ENCODE assay signal across 9 cellular contexts in the genomic region with DNA sequence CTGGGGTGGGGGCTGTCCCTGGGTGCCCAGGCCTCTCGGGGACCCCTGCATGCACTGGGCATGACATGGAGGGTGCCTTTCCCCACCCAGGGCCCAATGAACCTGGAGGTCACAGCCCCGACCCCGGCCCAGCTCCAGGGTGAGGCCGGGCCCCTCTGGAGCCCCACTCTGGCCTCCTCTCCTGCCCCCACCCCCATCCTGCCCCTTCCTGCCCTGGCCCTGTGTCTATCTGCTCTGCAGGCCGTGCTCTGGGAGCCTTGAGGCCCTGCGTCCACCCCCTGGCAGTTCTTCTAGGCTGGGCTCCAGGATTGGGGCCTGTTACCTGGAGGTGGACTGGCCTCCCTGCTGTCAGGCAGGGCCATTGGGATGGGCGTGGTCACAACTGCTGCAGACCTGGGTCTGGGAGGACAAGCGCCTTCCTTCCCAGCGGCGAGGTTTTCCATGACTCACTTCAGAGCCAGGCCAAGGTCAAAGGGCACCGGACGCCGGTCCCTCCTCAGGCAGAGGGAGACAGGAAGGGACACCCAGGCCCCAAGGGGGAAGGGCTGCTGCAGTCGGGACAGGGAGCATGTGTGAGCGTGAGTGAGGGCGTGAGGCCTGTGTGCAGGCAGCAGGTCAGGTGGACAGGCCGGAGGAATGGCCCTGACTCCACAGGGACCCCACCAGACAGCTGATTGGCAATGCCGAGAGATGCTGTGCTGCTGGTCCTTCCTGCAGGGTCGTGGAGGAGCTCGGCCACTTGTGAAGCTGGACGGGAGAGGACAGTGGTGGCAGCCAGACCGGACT. TPM values are rescaled to one million over a fixed set of nuclear protein-coding genes. Genes with fewer than 3 reads are reported as not detected.
DNase-seq lines count a peak whose midpoint lies in the region; ATAC-seq, FAIRE-seq and TF ChIP-seq lines count a peak whose summit lies in the region.
"Had no signal": no experiment of that assay in that cellular context is flagged by ENCODE, and none has a peak within 500 bp of the region (broad histone marks: within the 10 kb centered on the region; RNA-seq: fewer than 3 reads in every experiment).

No MANE protein-coding gene starts in this region.

- no peak for TF ChIP-seq CTCF in A549 (IDR thresholded peaks at IDR 0.05)
- no peak for TF ChIP-seq CTCF in PC-3 (conservative IDR thresholded peaks at IDR 0.05; ENCODE audit: low read depth, low read length)
- no peak for TF ChIP-seq CTCF in fibroblast of pulmonary artery (IDR thresholded peaks at IDR 0.05; ENCODE audit: low read length, missing control alignments)
- TF ChIP-seq CTCF in D721Med (IDR thresholded peaks at IDR 0.05; ENCODE audit: insufficient read depth, missing control alignments) = no peak

- FAIRE-seq in A549 (lab: Jason Lieb, UNC) (no peak), D721Med (lab: Jason Lieb, UNC) (no peak)

- no peaks in the 10 kb centered on the region for H3K36me3 Mint-ChIP-seq in naive thymus-derived CD8-positive, alpha-beta T cell

- H3K27ac ChIP-seq in A549 = peak overlapping the region; percentile 97 to 100
- no peak overlapping the region for H3K27ac ChIP-seq in PC-3 (ENCODE audit: low read length)

- no peaks in the 10 kb centered on the region for H4K20me1 ChIP-seq in PC-3 (ENCODE audit: low read length)

- no peak overlapping the region for H3K4me3 ChIP-seq in A549
- H3K4me3 ChIP-seq in PC-3 (ENCODE audit: low read length) = no peak overlapping the region
- no peak overlapping the region for H3K4me3 ChIP-seq in fibroblast of pulmonary artery (replicated peaks; ENCODE audit: low read depth, low read length)

- H3K4me1 ChIP-seq in A549 (peaks cover 68% of the 10 kb centered on the region), PC-3 (ENCODE audit: insufficient read depth, low read length) (peaks cover 20% of the 10 kb centered on the region)

- peaks cover 0 to 4% (median 1%) of the 10 kb centered on the region in 5 donors for H3K27me3 Mint-ChIP-seq in naive thymus-derived CD8-positive, alpha-beta T cell

- TF ChIP-seq POLR2A in A549 (IDR thresholded peaks at IDR 0.05; ENCODE audit: low read length) = no peak

- no peak for TF ChIP-seq RAD21 in A549 (conservative IDR thresholded peaks at IDR 0.05 in 1 of 2, IDR thresholded peaks at IDR 0.05 in 1 of 2)

- H3K4me1 Mint-ChIP-seq in naive thymus-derived CD8-positive, alpha-beta T cell = peaks cover 6 to 33% (median 18%) of the 10 kb centered on the region in 4 donors

- H3K9me3 ChIP-seq in A549 (no peaks in the 10 kb centered on the region), PC-3 (ENCODE audit: low read length) (no peaks in the 10 kb centered on the region)

- H3K36me3 ChIP-seq in PC-3 (ENCODE audit: low read depth, low read length) = no peaks in the 10 kb centered on the region

- no peaks in the 10 kb centered on the region for H3K27me3 ChIP-seq in PC-3 (ENCODE audit: low read length)

- H3K4me2 ChIP-seq in A549 (peak overlapping the region; percentile 82), PC-3 (ENCODE audit: low read length) (no peak overlapping the region)

- no peaks in the 10 kb centered on the region for H3K9me3 Mint-ChIP-seq in naive thymus-derived CD8-positive, alpha-beta T cell
- H3K9me3 Mint-ChIP-seq: T-helper 1 cell treated with Interleukin-12 subunit alpha and Interleukin-12 subunit beta and Interleukin-4 antibody, amounts not matched to agents 30 μg/mL and 1 μg/mL, for 36 hours had no signal

- POLR2A ChIA-PET in A549 (lab: Yijun Ruan, JAX) = no interaction called here
- POLR2A ChIA-PET in PC-3 (lab: Charles Lee; ENCODE audit: unreplicated experiment) = no interaction called here
- POLR2A ChIA-PET in naive thymus-derived CD8-positive, alpha-beta T cell (lab: Charles Lee) = no interaction called here

- intact Hi-C loops in PC-3 (cut with micrococcal nuclease) = no loop called here

- DNase-seq in A549 (ENCODE audit: low read depth in 1 of 2, low spot score in 1 of 2) (peak; percentile 41 to 82), PC-3 (no peak), fibroblast of pulmonary artery (ENCODE audit: low read depth) (peak; percentile 46), D721Med (ENCODE audit: insufficient read length, low spot score) (no peak), foreskin melanocyte (no peak)
- DNase-seq in naive thymus-derived CD8-positive, alpha-beta T cell = peak in 1 of 10 donors; percentile 56

- CTCF ChIA-PET in A549 (lab: Yijun Ruan, JAX) = interaction anchor here (1.7 to 2.6 kb wide), 5 partner anchors 10 to 121 kb away, joined by 7 to 15 read pairs (median 12); no protein-coding TSS in a partner anchor
- CTCF ChIA-PET in PC-3 (lab: Charles Lee) = no interaction called here

- no peak overlapping the region for H2AFZ ChIP-seq in PC-3 (ENCODE audit: low read length)

- TF ChIP-seq EP300 in A549 (IDR thresholded peaks at IDR 0.05) = no peak

- H3K4me3 Mint-ChIP-seq in naive thymus-derived CD8-positive, alpha-beta T cell = peak overlapping the region in 1 of 10 donors; percentile 33
- H3K4me3 Mint-ChIP-seq: T-helper 1 cell treated with Interleukin-12 subunit alpha and Interleukin-12 subunit beta and Interleukin-4 antibody, amounts not matched to agents 30 μg/mL and 1 μg/mL, for 36 hours had no signal

- H3F3A ChIP-seq in PC-3 (ENCODE audit: low read length, unreplicated experiment) = no peaks in the 10 kb centered on the region

- ATAC-seq in A549 (peak; percentile 14 to 46; a peak in 3 of 6 replicates), PC-3 (peak; percentile 34), GM19455 (IDR thresholded peaks at IDR 0.05; ENCODE audit: unreplicated experiment) (no peak), HG03159 (IDR thresholded peaks at IDR 0.05; ENCODE audit: unreplicated experiment) (no peak)
- no peak for ATAC-seq in naive thymus-derived CD8-positive, alpha-beta T cell

- H3K79me2 ChIP-seq in PC-3 (ENCODE audit: low read length) = no peaks in the 10 kb centered on the region

- WGBS in A549 (ENCODE audit: missing lambda C conversion rate) = 29% methylated on average over 10 of the region's 22 CpGs

- no peaks in the 10 kb centered on the region for H3K9me2 ChIP-seq in PC-3 (replicated peaks; ENCODE audit: low read length)

- BruUV-seq in PC-3 (replicated peaks; lab: Mats Ljungman, UMichigan) = no TSS peak

- peak overlapping the region in 6 of 10 donors; percentile 18 to 84 (median 53) for H3K27ac Mint-ChIP-seq in naive thymus-derived CD8-positive, alpha-beta T cell
- H3K27ac Mint-ChIP-seq: T-helper 1 cell treated with Interleukin-12 subunit alpha and Interleukin-12 subunit beta and Interleukin-4 antibody, amounts not matched to agents 30 μg/mL and 1 μg/mL, for 36 hours had no signal

- no peak overlapping the region for H3K9ac ChIP-seq in PC-3 (ENCODE audit: low read length)

TF ChIP-seq in A549, 52 proteins besides CTCF, POLR2A, EP300 and RAD21:
- TF ChIP-seq, protein P1, sequence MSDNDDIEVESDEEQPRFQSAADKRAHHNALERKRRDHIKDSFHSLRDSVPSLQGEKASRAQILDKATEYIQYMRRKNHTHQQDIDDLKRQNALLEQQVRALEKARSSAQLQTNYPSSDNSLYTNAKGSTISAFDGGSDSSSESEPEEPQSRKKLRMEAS (IDR thresholded peaks at IDR 0.05) = peak; percentile 79
- no peak for TF ChIP-seq FOSL2 (IDR thresholded peaks at IDR 0.05)
- peak; percentile 57 for TF ChIP-seq FOSL2 (CRISPR knock-in tag; IDR thresholded peaks at IDR 0.05)
- no peak for TF ChIP-seq ZNF302 (CRISPR knock-in tag; IDR thresholded peaks at IDR 0.05)
TF ChIP-seq in A549: peak in this region for 2.

RNA-seq across cellular contexts. Expression of a gene that starts 31.1 kb away (rescaled TPM):
- 10.5 and 10.7 TPM in 2 replicates for polyA plus RNA-seq in A549 (2011; rRNA removed)
- 10.3 and 12.3 TPM in 2 replicates for polyA plus RNA-seq in A549 (2012; cell fraction: cytosol; rRNA removed)
- polyA plus RNA-seq in A549 (2012; cell fraction: nucleus; rRNA removed) = 53.6 and 61.8 TPM in 2 replicates
- 14.7 to 16.6 TPM (median 16.1 TPM) in 3 replicates for polyA plus RNA-seq in A549 (2017; fragmentation: RNase III; extraction: RNeasy Plus Mini Kit Qiagen cat#74134 plus additional on column Dnase treatment)
- 6.4 and 11.6 TPM in 2 replicates for polyA minus RNA-seq in A549 (2011; rRNA and poly(A)+ RNA removed)
- 19.6 and 28.2 TPM in 2 replicates for total RNA-seq in PC-3 (2014; rRNA removed)
- 10 to 100 TPM; 37.4 to 44.7 TPM for total RNA-seq in naive thymus-derived CD8-positive, alpha-beta T cell
- 1 to 10 TPM; 2.7 to 5.5 (median 3.5) TPM for polyA plus RNA-seq in naive thymus-derived CD8-positive, alpha-beta T cell

Comparison
In these comparisons a context has a peak if more than half of its experiments do, and no peak if none do; other contexts are left out.
1. ATAC-seq: peak in A549 (2 of 2) and PC-3 (single experiment); none in naive thymus-derived CD8-positive, alpha-beta T cell (0 of 2), GM19455 (single experiment) and HG03159 (single experiment).
2. DNase-seq: peak in A549 (2 of 2) and fibroblast of pulmonary artery (single experiment); none in PC-3 (single experiment), D721Med (single experiment) and foreskin melanocyte (single experiment).